1 cellular context compared by ENCODE assay signal in genomic region chr19:39032164-39032918, GRCh38.
A peak's percentile ranks its signal among the peaks of the same experiment; 100 is the strongest.
TF ChIP-seq lines count a peak whose summit lies in the region.

Gene FBXO27, minus strand, starts transcription at chr19:39032549. Its CDS starts 322 bp downstream, at chr19:39032227.

TF ChIP-seq in HEK293, 187 proteins besides CTCF, POLR2A, EP300 and RAD21 (continued from another document and continues in another):
- TF ChIP-seq TSHZ1 (tag by site-specific recombination; IDR thresholded peaks at IDR 0.05; ENCODE audit: borderline replicate concordance) (0 out of 2 replicates have a peak, but pooled peaks have one; percentile 11), ZNF366 (tag by site-specific recombination; conservative IDR thresholded peaks at IDR 0.05) (no peak; the same call in 1 of the 2 replicates), WT1 (tag by site-specific recombination; IDR thresholded peaks at IDR 0.05) (peak; percentile 43; the same call in 1 of the 2 replicates), KLF8 (tag by site-specific recombination; IDR thresholded peaks at IDR 0.05) (peak; percentile 74), ZNF37A (tag by site-specific recombination; IDR thresholded peaks at IDR 0.05) (no peak), ZBTB11 (tag by site-specific recombination; conservative IDR thresholded peaks at IDR 0.05; ENCODE audit: low read depth) (no peak), ZNF777 (tag by site-specific recombination; IDR thresholded peaks at IDR 0.05; ENCODE audit: borderline replicate concordance) (peak; percentile 71; the same call in 1 of the 2 replicates), ZIC2 (tag by site-specific recombination; IDR thresholded peaks at IDR 0.05) (no peak), ZBTB8A (tag by site-specific recombination; IDR thresholded peaks at IDR 0.05) (no peak), HOXA7 (CRISPR knock-in tag; IDR thresholded peaks at IDR 0.05; ENCODE audit: borderline replicate concordance) (no peak), EGR2 (tag by site-specific recombination; IDR thresholded peaks at IDR 0.05; ENCODE audit: low read depth) (no peak), HIC1 (tag by site-specific recombination; IDR thresholded peaks at IDR 0.05) (peak; percentile 9; the same call in 1 of the 2 replicates), ZSCAN16 (tag by site-specific recombination; IDR thresholded peaks at IDR 0.05) (no peak), ZNF660 (tag by site-specific recombination; IDR thresholded peaks at IDR 0.05) (0 out of 2 replicates have a peak, but pooled peaks have one; percentile 34), REST (tag by site-specific recombination; IDR thresholded peaks at IDR 0.05) (no peak), ZNF23 (tag by site-specific recombination; IDR thresholded peaks at IDR 0.05; ENCODE audit: borderline replicate concordance) (no peak), ZNF701 (tag by site-specific recombination; IDR thresholded peaks at IDR 0.05) (no peak), HOXD13 (CRISPR knock-in tag; IDR thresholded peaks at IDR 0.05; ENCODE audit: borderline replicate concordance) (no peak), ZNF391 (tag by site-specific recombination; IDR thresholded peaks at IDR 0.05; ENCODE audit: borderline replicate concordance, low read depth) (no peak), ZNF19 (tag by site-specific recombination; IDR thresholded peaks at IDR 0.05; ENCODE audit: low read depth) (no peak), ZNF639 (tag by site-specific recombination; IDR thresholded peaks at IDR 0.05) (0 out of 2 replicates have a peak, but pooled peaks have one; percentile 12), YY2 (tag by site-specific recombination; IDR thresholded peaks at IDR 0.05) (no peak), ZNF624 (tag by site-specific recombination; IDR thresholded peaks at IDR 0.05) (no peak), GFI1B (tag by site-specific recombination; IDR thresholded peaks at IDR 0.05) (0 out of 2 replicates have a peak, but pooled peaks have one; percentile 18), ZNF302 (tag by site-specific recombination; IDR thresholded peaks at IDR 0.05; ENCODE audit: low read depth) (no peak), ZNF354C (tag by site-specific recombination; IDR thresholded peaks at IDR 0.05; ENCODE audit: borderline replicate concordance, low read depth) (no peak), ZNF488 (tag by site-specific recombination; IDR thresholded peaks at IDR 0.05) (no peak), ZNF266 (tag by site-specific recombination; IDR thresholded peaks at IDR 0.05; ENCODE audit: low read depth) (no peak), ZNF600 (tag by site-specific recombination; IDR thresholded peaks at IDR 0.05) (no peak), SCRT2 (tag by site-specific recombination; IDR thresholded peaks at IDR 0.05) (no peak), KLF17 (tag by site-specific recombination; IDR thresholded peaks at IDR 0.05) (0 out of 2 replicates have a peak, but pooled peaks have one; percentile 20), ZNF518A (tag by site-specific recombination; conservative IDR thresholded peaks at IDR 0.05; ENCODE audit: low read depth) (no peak)
